In the genomic region with DNA sequence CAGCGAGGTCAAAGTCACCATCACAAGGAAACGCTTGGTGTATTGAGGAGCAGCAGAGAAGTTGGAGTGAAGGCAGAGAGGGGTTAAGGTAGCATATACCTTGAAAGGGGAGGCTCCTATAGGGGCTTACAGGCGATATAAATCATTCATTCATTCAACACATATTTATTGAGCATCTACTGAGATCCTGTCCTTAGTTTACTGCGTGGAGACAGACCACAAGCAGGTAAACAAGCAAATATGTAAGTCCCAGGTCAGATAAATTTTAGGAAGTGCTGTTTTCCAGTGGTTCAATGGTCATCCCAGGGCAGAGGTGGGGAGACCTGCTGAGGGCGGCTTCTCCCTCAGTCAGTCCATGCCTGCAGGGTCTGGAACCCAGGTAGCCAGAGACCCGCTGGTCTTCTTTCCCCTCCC, we compare ENCODE assay signal across 1 cellular context.
TF ChIP-seq lines count a peak whose summit lies in the region.

No MANE protein-coding gene starts in this region.

TF ChIP-seq in liver, 16 proteins besides CTCF, POLR2A, EP300 and RAD21 (continued from another document):
- TF ChIP-seq HNF4A (conservative IDR thresholded peaks at IDR 0.05), result no peak
- TF ChIP-seq, protein P1, sequence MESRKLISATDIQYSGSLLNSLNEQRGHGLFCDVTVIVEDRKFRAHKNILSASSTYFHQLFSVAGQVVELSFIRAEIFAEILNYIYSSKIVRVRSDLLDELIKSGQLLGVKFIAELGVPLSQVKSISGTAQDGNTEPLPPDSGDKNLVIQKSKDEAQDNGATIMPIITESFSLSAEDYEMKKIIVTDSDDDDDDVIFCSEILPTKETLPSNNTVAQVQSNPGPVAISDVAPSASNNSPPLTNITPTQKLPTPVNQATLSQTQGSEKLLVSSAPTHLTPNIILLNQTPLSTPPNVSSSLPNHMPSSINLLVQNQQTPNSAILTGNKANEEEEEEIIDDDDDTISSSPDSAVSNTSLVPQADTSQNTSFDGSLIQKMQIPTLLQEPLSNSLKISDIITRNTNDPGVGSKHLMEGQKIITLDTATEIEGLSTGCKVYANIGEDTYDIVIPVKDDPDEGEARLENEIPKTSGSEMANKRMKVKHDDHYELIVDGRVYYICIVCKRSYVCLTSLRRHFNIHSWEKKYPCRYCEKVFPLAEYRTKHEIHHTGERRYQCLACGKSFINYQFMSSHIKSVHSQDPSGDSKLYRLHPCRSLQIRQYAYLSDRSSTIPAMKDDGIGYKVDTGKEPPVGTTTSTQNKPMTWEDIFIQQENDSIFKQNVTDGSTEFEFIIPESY (IDR thresholded peaks at IDR 0.05), result no peak
- TF ChIP-seq HNF4G (IDR thresholded peaks at IDR 0.05), result no peak
- no peak for TF ChIP-seq NR2F2 (IDR thresholded peaks at IDR 0.05)
- no peak for TF ChIP-seq FOXA2 (IDR thresholded peaks at IDR 0.05)
- no peak for TF ChIP-seq YY1 (IDR thresholded peaks at IDR 0.05)
- TF ChIP-seq FOXA1 (IDR thresholded peaks at IDR 0.05), result no peak
